13 cellular contexts compared by ENCODE assay signal in genomic region chr9:129602598-129603415, GRCh38. TPM values are rescaled to one million over a fixed set of nuclear protein-coding genes. Genes with fewer than 3 reads are reported as not detected.
A peak's percentile ranks its signal among the peaks of the same experiment; 100 is the strongest.
DNase-seq lines count a peak whose midpoint lies in the region; ATAC-seq and TF ChIP-seq lines count a peak whose summit lies in the region.
"Had no signal": no experiment of that assay in that cellular context is flagged by ENCODE, and none has a peak within 500 bp of the region (broad histone marks: within the 10 kb centered on the region; RNA-seq: fewer than 3 reads in every experiment).

No MANE protein-coding gene starts in this region.

- DNase-seq in activated naive CD4-positive, alpha-beta T cell treated with anti-CD3 and anti-CD28 coated beads, Interleukin-2, amount 50 U/mL, for 72 hours (ENCODE audit: low spot score in 2 of 2) = no peak
- no peak for DNase-seq in activated naive CD4-positive, alpha-beta T cell treated with anti-CD3 and anti-CD28 coated beads, Interleukin-2, amount 50 U/mL, for 16 hours
- DNase-seq in NT2/D1 (ENCODE audit: low read depth, low spot score) (no peak), endodermal cell (peak; percentile 81), posterior cingulate gyrus (no peak), psoas muscle (no peak)
- no peak for DNase-seq in stimulated activated effector memory CD8-positive, alpha-beta T cell treated with anti-CD3 and anti-CD28 coated beads, Interleukin-12 subunit alpha, Interleukin-12 subunit beta, amount 100 ng/mL, for 72 hours (ENCODE audit: low spot score in 2 of 2)
- DNase-seq: activated CD4-positive, alpha-beta T cell treated with anti-CD3 and anti-CD28 coated beads, Interleukin-2, amount 50 U/mL, for 4 hours; activated naive CD8-positive, alpha-beta T cell treated with anti-CD3 and anti-CD28 coated beads for 36 hours; NCI-H2029 treated with DMSO at 0.1 percent for 48 hours; T-helper 17 cell had no signal

- H3K27ac Mint-ChIP-seq in activated naive CD4-positive, alpha-beta T cell treated with anti-CD3 and anti-CD28 coated beads, Interleukin-2, amount 50 U/mL, for 72 hours = no peak overlapping the region
- H3K27ac Mint-ChIP-seq in endodermal cell = no peak overlapping the region
- peak overlapping the region; percentile 81 for H3K27ac Mint-ChIP-seq in stimulated activated effector memory CD8-positive, alpha-beta T cell treated with anti-CD3 and anti-CD28 coated beads, Interleukin-12 subunit alpha, Interleukin-12 subunit beta, amount 100 ng/mL, for 72 hours
- H3K27ac Mint-ChIP-seq: activated naive CD8-positive, alpha-beta T cell treated with anti-CD3 and anti-CD28 coated beads for 36 hours; T-helper 17 cell had no signal

- TF ChIP-seq POLR2A in gastroesophageal sphincter (IDR thresholded peaks at IDR 0.05) = no peak

- H3K9ac ChIP-seq in NT2/D1 (ENCODE audit: insufficient read length, low read depth) (peak overlapping the region; percentile 9), endodermal cell (ENCODE audit: extremely low read depth, low read length, poor library complexity, severe bottlenecking) (no peak overlapping the region)

- H3K36me3 ChIP-seq in NT2/D1 (ENCODE audit: insufficient read depth, insufficient read length, low read length) = no peaks in the 10 kb centered on the region
- no peaks in the 10 kb centered on the region for H3K36me3 ChIP-seq in endodermal cell (ENCODE audit: control insufficient read depth, insufficient read depth, low read length)
- no peaks in the 10 kb centered on the region for H3K36me3 ChIP-seq in gastroesophageal sphincter
- H3K36me3 ChIP-seq in psoas muscle (ENCODE audit: insufficient read depth in 1 of 2, low read depth in 1 of 2) = no peaks in the 10 kb centered on the region
- H3K36me3 ChIP-seq: right atrium auricular region had no signal

- no peaks in the 10 kb centered on the region for H3K27me3 Mint-ChIP-seq in endodermal cell (ENCODE audit: insufficient read depth)
- H3K27me3 Mint-ChIP-seq: T-helper 17 cell had no signal

- H3K36me3 Mint-ChIP-seq in activated naive CD4-positive, alpha-beta T cell treated with anti-CD3 and anti-CD28 coated beads, Interleukin-2, amount 50 U/mL, for 72 hours = peaks cover 0 to 6% of the 10 kb centered on the region in 2 donors
- H3K36me3 Mint-ChIP-seq in endodermal cell (ENCODE audit: low read depth) = no peaks in the 10 kb centered on the region
- peaks cover 10% of the 10 kb centered on the region for H3K36me3 Mint-ChIP-seq in stimulated activated effector memory CD8-positive, alpha-beta T cell treated with anti-CD3 and anti-CD28 coated beads, Interleukin-12 subunit alpha, Interleukin-12 subunit beta, amount 100 ng/mL, for 72 hours
- H3K36me3 Mint-ChIP-seq: activated naive CD8-positive, alpha-beta T cell treated with anti-CD3 and anti-CD28 coated beads for 36 hours had no signal

- TF ChIP-seq EP300 in gastroesophageal sphincter (IDR thresholded peaks at IDR 0.05) = no peak

- intact Hi-C loops in posterior cingulate gyrus (cut with DNase I) = no loop called here
- intact Hi-C loops in psoas muscle (cut with DNase I) = no loop called here

- no peaks in the 10 kb centered on the region for H3K9me3 Mint-ChIP-seq in activated naive CD4-positive, alpha-beta T cell treated with anti-CD3 and anti-CD28 coated beads, Interleukin-2, amount 50 U/mL, for 72 hours
- H3K9me3 Mint-ChIP-seq in endodermal cell = no peaks in the 10 kb centered on the region
- no peaks in the 10 kb centered on the region for H3K9me3 Mint-ChIP-seq in stimulated activated effector memory CD8-positive, alpha-beta T cell treated with anti-CD3 and anti-CD28 coated beads, Interleukin-12 subunit alpha, Interleukin-12 subunit beta, amount 100 ng/mL, for 72 hours
- H3K9me3 Mint-ChIP-seq: activated naive CD8-positive, alpha-beta T cell treated with anti-CD3 and anti-CD28 coated beads for 36 hours had no signal

- 39 to 63% methylated on average over 3 to 10 of the region's 10 CpGs for WGBS in endodermal cell (ENCODE audit: insufficient coverage in 1 of 2, insufficient read length in 1 of 2), 2 experiments
- WGBS in gastroesophageal sphincter (ENCODE audit: low coverage in 1 of 2), 2 donors = 14 to 26% methylated on average over 2 to 3 of the region's 10 CpGs
- WGBS in psoas muscle, 3 donors = 57 to 62% (median 59%) methylated on average over 9 to 10 of the region's 10 CpGs

- H3K27me3 ChIP-seq in NT2/D1 (ENCODE audit: insufficient read depth, insufficient read length) (no peaks in the 10 kb centered on the region), endodermal cell (ENCODE audit: control insufficient read depth, insufficient read depth, low read length, poor library complexity, severe bottlenecking) (no peaks in the 10 kb centered on the region), gastroesophageal sphincter (no peaks in the 10 kb centered on the region), psoas muscle (ENCODE audit: insufficient read depth in 3 of 3, low read length in 2 of 3) (peaks cover 0 to 3% (median 3%) of the 10 kb centered on the region in 3 donors)
- H3K27me3 ChIP-seq: right atrium auricular region had no signal

- no peak overlapping the region for H3K4me3 Mint-ChIP-seq in endodermal cell
- no peak overlapping the region for H3K4me3 Mint-ChIP-seq in stimulated activated effector memory CD8-positive, alpha-beta T cell treated with anti-CD3 and anti-CD28 coated beads, Interleukin-12 subunit alpha, Interleukin-12 subunit beta, amount 100 ng/mL, for 72 hours
- H3K4me3 Mint-ChIP-seq: activated naive CD8-positive, alpha-beta T cell treated with anti-CD3 and anti-CD28 coated beads for 36 hours; T-helper 17 cell had no signal

- H3K4me1 Mint-ChIP-seq in endodermal cell = peaks cover 24% of the 10 kb centered on the region
- peaks cover 56% of the 10 kb centered on the region for H3K4me1 Mint-ChIP-seq in stimulated activated effector memory CD8-positive, alpha-beta T cell treated with anti-CD3 and anti-CD28 coated beads, Interleukin-12 subunit alpha, Interleukin-12 subunit beta, amount 100 ng/mL, for 72 hours

- TF ChIP-seq CTCF in endodermal cell (conservative IDR thresholded peaks at IDR 0.05) (no peak), gastroesophageal sphincter (IDR thresholded peaks at IDR 0.05) (no peak), psoas muscle (IDR thresholded peaks at IDR 0.05) (no peak)

- H3K9me3 ChIP-seq in NT2/D1 (ENCODE audit: insufficient read depth, low read length) (no peaks in the 10 kb centered on the region), endodermal cell (ENCODE audit: control insufficient read depth, low read length) (no peaks in the 10 kb centered on the region), gastroesophageal sphincter (no peaks in the 10 kb centered on the region), psoas muscle (no peaks in the 10 kb centered on the region)
- H3K9me3 ChIP-seq: right atrium auricular region had no signal

- peak; percentile 47 to 86 for ATAC-seq in activated naive CD4-positive, alpha-beta T cell treated with anti-CD3 and anti-CD28 coated beads, Interleukin-2, amount 50 U/mL, for 72 hours
- ATAC-seq in stimulated activated effector memory CD8-positive, alpha-beta T cell treated with anti-CD3 and anti-CD28 coated beads, Interleukin-12 subunit alpha, Interleukin-12 subunit beta, amount 100 ng/mL, for 72 hours = peak; percentile 66
- ATAC-seq in gastroesophageal sphincter (no peak), psoas muscle (no peak)
- ATAC-seq: T-helper 17 cell had no signal

- H3K4me3 ChIP-seq in NT2/D1 (ENCODE audit: insufficient read length, low read depth) (no peak overlapping the region), endodermal cell (ENCODE audit: low read length) (no peak overlapping the region), gastroesophageal sphincter (no peak overlapping the region), psoas muscle (no peak overlapping the region)
- H3K4me3 ChIP-seq: right atrium auricular region had no signal

- H3K4me1 ChIP-seq in NT2/D1 (ENCODE audit: insufficient read depth, insufficient read length) = peaks cover 28% of the 10 kb centered on the region
- H3K4me1 ChIP-seq in endodermal cell (ENCODE audit: control insufficient read depth, insufficient read depth, low read length) = peaks cover 6% of the 10 kb centered on the region
- peaks cover 0 to 24% (median 11%) of the 10 kb centered on the region in 3 donors for H3K4me1 ChIP-seq in gastroesophageal sphincter
- peaks cover 13% of the 10 kb centered on the region for H3K4me1 ChIP-seq in psoas muscle

- no peak overlapping the region for H3K27ac ChIP-seq in endodermal cell (ENCODE audit: low read depth, low read length)
- no peak overlapping the region for H3K27ac ChIP-seq in gastroesophageal sphincter
- H3K27ac ChIP-seq in psoas muscle = no peak overlapping the region
- H3K27ac ChIP-seq: right atrium auricular region had no signal

RNA-seq across cellular contexts. Expression of gene C9orf50, which starts 18.1 kb away (rescaled TPM):
- total RNA-seq in activated naive CD4-positive, alpha-beta T cell treated with anti-CD3 and anti-CD28 coated beads, Interleukin-2, amount 50 U/mL, for 72 hours = under 1 TPM in 1 of 2 donors, not detected in 1; 0.41 TPM
- not detected for total RNA-seq in endodermal cell
- polyA plus RNA-seq in endodermal cell (2013, experiment 1 of 2) = not detected
- not detected for polyA plus RNA-seq in endodermal cell (2013, experiment 2 of 2)
- under 1 TPM in 1 of 4 donors, not detected in 3; 0.27 TPM for total RNA-seq in gastroesophageal sphincter
- total RNA-seq in psoas muscle = not detected
- not detected for polyA plus RNA-seq in psoas muscle
- total RNA-seq: activated naive CD8-positive, alpha-beta T cell treated with anti-CD3 and anti-CD28 coated beads for 36 hours; right atrium auricular region; T-helper 17 cell had no signal

RNA-seq across cellular contexts. Expression of gene NTMT1, which starts 23.2 kb away (rescaled TPM):
- total RNA-seq in activated naive CD4-positive, alpha-beta T cell treated with anti-CD3 and anti-CD28 coated beads, Interleukin-2, amount 50 U/mL, for 72 hours = 10 to 100 TPM; 47.5 to 56.4 TPM
- total RNA-seq in endodermal cell = 10 to 100 TPM; 39.6 to 49.1 TPM
- polyA plus RNA-seq in endodermal cell (2013, experiment 1 of 2) = 40.4 TPM
- polyA plus RNA-seq in endodermal cell (2013, experiment 2 of 2) = 40.9 TPM
- 10 to 100 TPM; 12.8 to 24.0 (median 21.8) TPM for total RNA-seq in gastroesophageal sphincter
- 10 to 100 TPM; 67.5 to 98.2 (median 72.0) TPM for total RNA-seq in psoas muscle
- polyA plus RNA-seq in psoas muscle = 100 to 1,000 TPM in 2 of 3 donors, 10 to 100 TPM in 1; 92.9 to 178 (median 112) TPM

RNA-seq across cellular contexts. Expression of gene ASB6, which starts 39.1 kb away (rescaled TPM):
- 10 to 100 TPM; 16.3 to 17.6 TPM for total RNA-seq in activated naive CD4-positive, alpha-beta T cell treated with anti-CD3 and anti-CD28 coated beads, Interleukin-2, amount 50 U/mL, for 72 hours
- 10 to 100 TPM; 19.8 to 20.2 TPM for total RNA-seq in endodermal cell
- polyA plus RNA-seq in endodermal cell (2013, experiment 1 of 2) = 17.7 TPM
- 14.9 TPM for polyA plus RNA-seq in endodermal cell (2013, experiment 2 of 2)
- total RNA-seq in gastroesophageal sphincter = 10 to 100 TPM; 21.3 to 37.2 (median 28.2) TPM
- 10 to 100 TPM in 1 of 4 donors, 1 to 10 TPM in 3; 6.3 to 11.9 (median 8.6) TPM for total RNA-seq in psoas muscle
- polyA plus RNA-seq in psoas muscle = 10 to 100 TPM in 2 of 3 donors, 1 to 10 TPM in 1; 8.0 to 20.2 (median 14.9) TPM

Comparison
In these comparisons a context has a peak if more than half of its experiments do, and no peak if none do; other contexts are left out.
1. ATAC-seq: peak in activated naive CD4-positive, alpha-beta T cell treated with anti-CD3 and anti-CD28 coated beads, Interleukin-2, amount 50 U/mL, for 72 hours (2 of 2) and stimulated activated effector memory CD8-positive, alpha-beta T cell treated with anti-CD3 and anti-CD28 coated beads, Interleukin-12 subunit alpha, Interleukin-12 subunit beta, amount 100 ng/mL, for 72 hours (single experiment); none in gastroesophageal sphincter (single experiment) and psoas muscle (0 of 4).